ENCODE assay signal across 8 cellular contexts in the genomic region with DNA sequence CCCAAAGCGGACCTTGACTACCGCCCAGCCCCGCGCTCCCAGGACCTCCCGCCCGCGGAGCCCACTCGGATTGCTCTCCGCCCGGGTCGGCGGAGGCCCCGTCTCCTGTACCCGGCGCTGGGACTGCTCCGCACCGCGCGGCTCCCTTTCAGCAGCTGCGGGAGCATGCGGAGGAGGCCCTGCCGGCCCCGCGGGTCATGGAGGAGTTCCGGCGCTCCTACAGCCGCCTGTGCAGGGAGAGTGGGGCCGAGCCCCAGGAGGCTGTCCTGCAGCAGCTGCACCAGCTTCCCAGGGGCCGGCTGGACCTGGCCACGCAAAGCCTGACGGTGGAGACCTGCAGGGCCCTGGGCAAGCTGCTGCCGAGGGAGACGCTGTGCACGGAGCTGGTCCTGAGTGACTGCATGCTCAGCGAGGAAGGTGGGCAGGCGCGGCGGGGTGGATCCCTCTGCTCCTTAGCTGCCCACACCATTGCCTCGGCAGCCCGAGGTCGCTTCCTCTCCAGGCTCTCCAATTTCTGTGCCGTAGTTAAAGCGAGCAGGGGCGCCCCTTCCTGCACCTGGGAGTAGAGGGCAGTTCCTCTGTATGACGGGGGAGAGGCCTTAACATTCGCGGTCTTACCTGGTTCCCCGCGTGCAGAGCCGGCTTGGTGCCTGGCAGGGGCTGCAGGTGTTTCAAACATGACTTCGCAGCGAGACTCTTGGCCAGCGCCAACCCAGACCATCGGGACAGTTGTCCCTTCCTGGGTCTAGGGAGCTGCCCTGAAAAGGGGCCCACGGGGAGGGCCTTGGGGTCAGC. TPM values are rescaled to one million over a fixed set of nuclear protein-coding genes. Genes with fewer than 3 reads are reported as not detected.
A peak's percentile ranks its signal among the peaks of the same experiment; 100 is the strongest.
DNase-seq lines count a peak whose midpoint lies in the region; ATAC-seq and TF ChIP-seq lines count a peak whose summit lies in the region.

No MANE protein-coding gene starts in this region.

- peaks cover 2% of the 10 kb centered on the region for H3K36me3 ChIP-seq in neutrophil

- peaks cover 25 to 26% of the 10 kb centered on the region in 2 experiments for H3K4me1 ChIP-seq in neutrophil (ENCODE audit: control insufficient read depth in 1 of 2, insufficient read depth in 1 of 2, low read depth in 1 of 2, low read length in 1 of 2)

- peak; percentile 1 for ATAC-seq in HG03159 (IDR thresholded peaks at IDR 0.05; ENCODE audit: unreplicated experiment)
- peak; percentile 0 for ATAC-seq in esophagus mucosa

- DNase-seq in stimulated activated CD4-positive, alpha-beta T cell treated with anti-CD3 and anti-CD28 coated beads, Interleukin-4, amount 100 ng/mL, for 24 hours, result peak; percentile 22
- no peak for DNase-seq in stimulated activated CD4-positive, alpha-beta T cell treated with anti-CD3 and anti-CD28 coated beads, Interleukin-2, amount 100 ng/mL, for 48 hours
- peak; percentile 47 for DNase-seq in SW480 (ENCODE audit: low spot score)
- no peak for DNase-seq in activated CD4-positive, CD25-positive, alpha-beta regulatory T cell (lab: John Stamatoyannopoulos, UW)
- no peak for DNase-seq in SK-N-DZ (ENCODE audit: low spot score)

- no peak for TF ChIP-seq CTCF in neutrophil (IDR thresholded peaks at IDR 0.05)

- H3K9me3 ChIP-seq in neutrophil, result no peaks in the 10 kb centered on the region

- peak overlapping the region; percentile 31 for H3K27ac ChIP-seq in neutrophil

- H3K4me3 ChIP-seq in neutrophil (ENCODE audit: low read depth in 1 of 2, low read length in 1 of 2), result peak overlapping the region; percentile 73 to 100

- no peaks in the 10 kb centered on the region for H3K27me3 ChIP-seq in neutrophil

RNA-seq across cellular contexts. Expression of a gene that starts 0.5 kb away (rescaled TPM):
- total RNA-seq in esophagus mucosa, result 8.4 TPM
- 35.1 and 52.1 TPM in 2 replicates for polyA plus RNA-seq in SK-N-DZ (2014; cell fraction: cytosol; rRNA removed)
- polyA plus RNA-seq in SK-N-DZ (2014; cell fraction: nucleus; rRNA removed), result 551 and 631 TPM in 2 replicates

RNA-seq across cellular contexts. Expression of a gene that starts 1.0 kb away (rescaled TPM):
- 71.8 TPM for total RNA-seq in esophagus mucosa
- 355 and 371 TPM in 2 replicates for polyA plus RNA-seq in SK-N-DZ (2014; cell fraction: cytosol; rRNA removed)
- 411 and 471 TPM in 2 replicates for polyA plus RNA-seq in SK-N-DZ (2014; cell fraction: nucleus; rRNA removed)

RNA-seq across cellular contexts. Expression of a gene that starts 7.8 kb away (rescaled TPM):
- total RNA-seq in esophagus mucosa, result 6.2 TPM
- polyA plus RNA-seq in SK-N-DZ (2014; cell fraction: cytosol; rRNA removed), result 207 and 236 TPM in 2 replicates
- polyA plus RNA-seq in SK-N-DZ (2014; cell fraction: nucleus; rRNA removed), result 474 and 522 TPM in 2 replicates

RNA-seq across cellular contexts. Expression of a gene that starts 13.9 kb away (rescaled TPM):
- 138 TPM for total RNA-seq in esophagus mucosa
- 228 and 312 TPM in 2 replicates for polyA plus RNA-seq in SK-N-DZ (2014; cell fraction: cytosol; rRNA removed)
- polyA plus RNA-seq in SK-N-DZ (2014; cell fraction: nucleus; rRNA removed), result 357 and 359 TPM in 2 replicates

RNA-seq across cellular contexts. Expression of a gene that starts 28.0 kb away (rescaled TPM):
- 21.6 TPM for total RNA-seq in esophagus mucosa
- polyA plus RNA-seq in SK-N-DZ (2014; cell fraction: cytosol; rRNA removed), result 65.1 and 71.9 TPM in 2 replicates
- 471 and 495 TPM in 2 replicates for polyA plus RNA-seq in SK-N-DZ (2014; cell fraction: nucleus; rRNA removed)

Comparison
In these comparisons a context has a peak if more than half of its experiments do, and no peak if none do; other contexts are left out.
1. DNase-seq: peak in stimulated activated CD4-positive, alpha-beta T cell treated with anti-CD3 and anti-CD28 coated beads, Interleukin-4, amount 100 ng/mL, for 24 hours (single experiment) and SW480 (single experiment); none in stimulated activated CD4-positive, alpha-beta T cell treated with anti-CD3 and anti-CD28 coated beads, Interleukin-2, amount 100 ng/mL, for 48 hours (0 of 2), activated CD4-positive, CD25-positive, alpha-beta regulatory T cell (0 of 4) and SK-N-DZ (single experiment).